ENCODE assay signal across 33 cellular contexts in the genomic region with DNA sequence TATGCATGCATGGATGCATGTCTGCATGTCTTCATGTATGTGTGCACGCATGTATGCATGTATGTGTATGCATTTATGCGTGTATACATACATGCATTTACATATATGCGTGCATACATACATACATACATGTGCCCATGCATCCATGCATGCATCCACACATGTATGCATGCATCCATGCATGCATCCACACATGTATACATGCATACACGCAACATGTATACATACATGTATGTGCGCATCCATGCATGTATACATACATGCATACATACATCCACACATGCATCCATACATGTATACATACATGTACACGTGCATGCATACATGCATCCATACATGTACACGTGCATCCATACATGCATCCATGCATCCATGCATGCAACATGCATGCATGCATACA. TPM values are rescaled to one million over a fixed set of nuclear protein-coding genes. Genes with fewer than 3 reads are reported as not detected.
"Had no signal": no experiment of that assay in that cellular context is flagged by ENCODE, and none has a peak within 500 bp of the region (broad histone marks: within the 10 kb centered on the region; RNA-seq: fewer than 3 reads in every experiment).

No MANE protein-coding gene starts in this region.

- H3K36me3 ChIP-seq: ascending aorta, cardiac muscle cell, WERI-Rb-1 had no signal

- H3K27me3 ChIP-seq: ascending aorta, cardiac muscle cell had no signal

- H3K27ac ChIP-seq: ascending aorta, cardiac muscle cell, WERI-Rb-1 had no signal

- H3K4me3 ChIP-seq: ascending aorta, cardiac muscle cell had no signal

- DNase-seq: activated CD4-positive, alpha-beta memory T cell treated with anti-CD3 and anti-CD28 coated beads, Interleukin-2, amount 10 ng/mL, durations not matched to agents 7 days and 5 days; activated CD4-positive, alpha-beta T cell treated with anti-CD3 and anti-CD28 coated beads for 1 hour; activated CD4-positive, alpha-beta T cell treated with anti-CD3 and anti-CD28 coated beads for 36 hours; activated CD4-positive, alpha-beta T cell treated with anti-CD3 and anti-CD28 coated beads for 48 hours; activated CD4-positive, alpha-beta T cell treated with anti-CD3 and anti-CD28 coated beads, Interleukin-2, amount 10 ng/mL, durations not matched to agents 7 days and 5 days; activated CD4-positive, alpha-beta T cell treated with anti-CD3 and anti-CD28 coated beads, Interleukin-2, amount 50 U/mL, for 48 hours; activated CD4-positive, CD25-positive, alpha-beta regulatory T cell; activated CD8-positive, alpha-beta memory T cell treated with anti-CD3 and anti-CD28 coated beads for 24 hours; activated CD8-positive, alpha-beta memory T cell treated with anti-CD3 and anti-CD28 coated beads, Interleukin-2, amount 10 ng/mL, durations not matched to agents 7 days and 5 days; activated CD8-positive, alpha-beta memory T cell treated with anti-CD3 and anti-CD28 coated beads, Interleukin-2, amount 50 U/mL, for 48 hours; activated CD8-positive, alpha-beta T cell treated with anti-CD3 and anti-CD28 coated beads, Interleukin-2, amount 10 ng/mL, durations not matched to agents 7 days and 5 days; activated effector memory CD4-positive, alpha-beta T cell treated with Interleukin-2 at 50 U/mL for 16 hours; activated gamma-delta T cell; activated naive CD4-positive, alpha-beta T cell treated with anti-CD3 and anti-CD28 coated beads, Interleukin-2, amount 10 ng/mL, durations not matched to agents 7 days and 5 days; activated naive CD4-positive, alpha-beta T cell treated with Interleukin-2 at 50 U/mL for 16 hours; activated naive CD8-positive, alpha-beta T cell treated with anti-CD3 and anti-CD28 coated beads, Interleukin-2, amount 10 ng/mL, durations not matched to agents 7 days and 5 days; activated naive CD8-positive, alpha-beta T cell treated with anti-CD3 and anti-CD28 coated beads, Interleukin-2, amount 50 U/mL, for 24 hours; activated T-cell treated with anti-CD3 and anti-CD28 coated beads, Interleukin-2, amount 50 U/mL, for 24 hours; activated T-cell treated with anti-CD3 and anti-CD28 coated beads, Interleukin-2, amount 50 U/mL, for 48 hours; amygdala; anterior cingulate cortex; caudate nucleus; cerebellar nuclear complex; T-helper 1 cell; T-helper 2 cell; T-helper 9 cell; WERI-Rb-1 had no signal

- FAIRE-seq: bronchial epithelial cell had no signal

- ATAC-seq: activated CD4-positive, alpha-beta T cell treated with anti-CD3 and anti-CD28 coated beads for 36 hours; activated CD4-positive, CD25-positive, alpha-beta regulatory T cell treated with anti-CD3 and anti-CD28 coated beads, Interleukin-2, amount 50 U/mL, for 24 hours; activated CD8-positive, alpha-beta memory T cell treated with anti-CD3 and anti-CD28 coated beads, Interleukin-2, amount 10 ng/mL, durations not matched to agents 7 days and 5 days; activated CD8-positive, alpha-beta T cell treated with anti-CD3 and anti-CD28 coated beads, Interleukin-2, amount 10 ng/mL, durations not matched to agents 7 days and 5 days; activated naive CD8-positive, alpha-beta T cell treated with anti-CD3 and anti-CD28 coated beads, Interleukin-2, amount 50 U/mL, for 24 hours; WTC11 had no signal

- H3K9me3 ChIP-seq: ascending aorta had no signal

RNA-seq across cellular contexts. Expression of a gene that starts 29.8 kb away (rescaled TPM):
- total RNA-seq: activated CD4-positive, alpha-beta memory T cell treated with anti-CD3 and anti-CD28 coated beads, Interleukin-2, amount 10 ng/mL, durations not matched to agents 7 days and 5 days; activated CD4-positive, alpha-beta T cell treated with anti-CD3 and anti-CD28 coated beads, Interleukin-2, amount 10 ng/mL, durations not matched to agents 7 days and 5 days; activated CD8-positive, alpha-beta memory T cell treated with anti-CD3 and anti-CD28 coated beads, Interleukin-2, amount 10 ng/mL, durations not matched to agents 7 days and 5 days; activated CD8-positive, alpha-beta T cell treated with anti-CD3 and anti-CD28 coated beads, Interleukin-2, amount 10 ng/mL, durations not matched to agents 7 days and 5 days; activated naive CD8-positive, alpha-beta T cell treated with anti-CD3 and anti-CD28 coated beads, Interleukin-2, amount 10 ng/mL, durations not matched to agents 7 days and 5 days; activated T-helper 2 cell treated with anti-CD3 and anti-CD28 coated beads, Interferon-gamma antibody, Interleukin-2, Interleukin-4, amounts not matched to agents 10 μg/mL and 5 μg/mL and 100 μg/mL, durations not matched to agents 14 hours and 24 hours and 36 hours; bronchial epithelial cell had no signal

RNA-seq across cellular contexts. Expression of a gene that starts 55.8 kb away (rescaled TPM):
- total RNA-seq: activated CD8-positive, alpha-beta T cell treated with anti-CD3 and anti-CD28 coated beads, Interleukin-2, amount 10 ng/mL, durations not matched to agents 7 days and 5 days; activated T-helper 2 cell treated with anti-CD3 and anti-CD28 coated beads, Interferon-gamma antibody, Interleukin-2, Interleukin-4, amounts not matched to agents 10 μg/mL and 5 μg/mL and 100 μg/mL, durations not matched to agents 14 hours and 24 hours and 36 hours; ascending aorta; bronchial epithelial cell had no signal
